24 cellular contexts compared by ENCODE assay signal in genomic region chr17:58671969-58672368, GRCh38. TPM values are rescaled to one million over a fixed set of nuclear protein-coding genes. Genes with fewer than 3 reads are reported as not detected.
"Had no signal": no experiment of that assay in that cellular context is flagged by ENCODE, and none has a peak within 500 bp of the region (broad histone marks: within the 10 kb centered on the region; RNA-seq: fewer than 3 reads in every experiment).

No MANE protein-coding gene starts in this region.

- H3K27ac ChIP-seq: colonic mucosa, gastrocnemius medialis, hepatocyte, parathyroid adenoma, psoas muscle, right atrium auricular region, stomach, thyroid gland, upper lobe of right lung had no signal

- H3K79me2 ChIP-seq: hepatocyte, parathyroid adenoma had no signal

- H3K27me3 ChIP-seq: colonic mucosa, hepatocyte, right atrium auricular region, stomach, thyroid gland, upper lobe of right lung had no signal

- H3K4me2 ChIP-seq: hepatocyte had no signal

- H2AFZ ChIP-seq: hepatocyte, parathyroid adenoma had no signal

- H3K9me3 ChIP-seq: colonic mucosa, gastrocnemius medialis, psoas muscle, right atrium auricular region, stomach, thyroid gland, upper lobe of right lung had no signal

- ATAC-seq: gastrocnemius medialis; left colon; naive thymus-derived CD8-positive, alpha-beta T cell; psoas muscle; stimulated activated naive B cell treated with anti-CD40 and anti-IgM and Interleukin-4, amounts not matched to agents 10 μg/mL and 1 μg/mL and 100 μg/mL, for 72 hours; upper lobe of right lung had no signal

- DNase-seq: activated CD4-positive, alpha-beta T cell treated with anti-CD3 and anti-CD28 coated beads for 48 hours; activated CD4-positive, alpha-beta T cell treated with anti-CD3 and anti-CD28 coated beads, Interleukin-2, amount 50 U/mL, for 48 hours; activated CD8-positive, alpha-beta memory T cell treated with anti-CD3 and anti-CD28 coated beads for 24 hours; activated effector memory CD4-positive, alpha-beta T cell treated with Interleukin-2 at 50 U/mL for 16 hours; activated naive CD4-positive, alpha-beta T cell treated with Interleukin-2 at 50 U/mL for 16 hours; anterior cingulate cortex; colonic mucosa; effector memory CD4-positive, alpha-beta T cell; erythroblast; gastrocnemius medialis; islet precursor cell; left colon; naive thymus-derived CD8-positive, alpha-beta T cell; occipital lobe; psoas muscle; stimulated activated CD4-positive, alpha-beta T cell treated with anti-CD3 and anti-CD28 coated beads, Interleukin-15, amount 100 ng/mL, for 24 hours; stimulated activated CD4-positive, alpha-beta T cell treated with anti-CD3 and anti-CD28 coated beads, Interleukin-2, amount 100 ng/mL, for 24 hours; stimulated activated naive B cell treated with anti-CD40 and anti-IgM and Interleukin-4, amounts not matched to agents 10 μg/mL and 1 μg/mL and 100 μg/mL, for 72 hours; stomach; thyroid gland; upper lobe of right lung had no signal

- H3K9ac ChIP-seq: parathyroid adenoma had no signal

- H3K4me3 ChIP-seq: colonic mucosa, gastrocnemius medialis, hepatocyte, psoas muscle, right atrium auricular region, stomach, thyroid gland, upper lobe of right lung had no signal

- H3K36me3 ChIP-seq: colonic mucosa, gastrocnemius medialis, right atrium auricular region, stomach, thyroid gland, upper lobe of right lung had no signal

- H3K4me1 ChIP-seq: colonic mucosa, gastrocnemius medialis, parathyroid adenoma, psoas muscle, right atrium auricular region, stomach, thyroid gland, upper lobe of right lung had no signal

RNA-seq across cellular contexts. Expression of gene TEX14, which starts 19.9 kb away (rescaled TPM):
- total RNA-seq: gastrocnemius medialis, right atrium auricular region, stomach had no signal
- polyA plus RNA-seq: hepatocyte had no signal
